Comparison of ENCODE assay signal across 20 cellular contexts in the genomic region with DNA sequence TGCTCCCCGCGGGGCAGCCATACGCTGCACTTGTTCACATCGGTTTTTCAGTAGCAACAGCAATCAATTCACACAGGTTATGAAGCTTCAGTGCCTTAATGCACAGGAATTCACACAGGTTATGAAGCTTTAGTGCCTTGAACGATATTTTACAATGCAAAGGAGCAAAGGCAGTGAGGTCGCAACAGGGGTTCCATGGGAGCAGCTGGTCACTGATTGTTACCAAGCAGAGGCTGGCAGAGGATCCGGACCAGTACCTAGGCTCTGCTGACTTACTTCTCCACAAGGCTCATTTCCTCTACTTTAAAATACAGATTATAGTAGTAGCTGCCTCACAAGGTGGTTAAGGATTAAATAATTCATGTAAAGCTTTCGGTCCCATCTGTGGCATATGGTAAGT.
"Had no signal": no experiment of that assay in that cellular context is flagged by ENCODE, and none has a peak within 500 bp of the region (broad histone marks: within the 10 kb centered on the region; RNA-seq: fewer than 3 reads in every experiment).

No MANE protein-coding gene starts in this region.

- H3K36me3 Mint-ChIP-seq: stimulated activated effector memory CD8-positive, alpha-beta T cell treated with anti-CD3 and anti-CD28 coated beads, Interleukin-12 subunit alpha, Interleukin-12 subunit beta, amount 100 ng/mL, for 72 hours had no signal

- H3K36me3 ChIP-seq: prostate gland, right lobe of liver, upper lobe of left lung, vagina had no signal

- H3K4me1 ChIP-seq: heart left ventricle, parathyroid adenoma, prostate gland, right lobe of liver, suprapubic skin, upper lobe of left lung, vagina had no signal

- ATAC-seq: heart left ventricle; right lobe of liver; stimulated activated effector memory CD8-positive, alpha-beta T cell treated with anti-CD3 and anti-CD28 coated beads, Interleukin-12 subunit alpha, Interleukin-12 subunit beta, amount 100 ng/mL, for 72 hours; stimulated activated naive CD8-positive, alpha-beta T cell treated with anti-CD3 and anti-CD28 coated beads, Interleukin-15, Interleukin-2, amounts not matched to agents 100 U/mL and 50 U/mL, for 24 hours had no signal

- H3K9me3 Mint-ChIP-seq: endodermal cell; naive B cell; nephron; stimulated activated effector memory CD8-positive, alpha-beta T cell treated with anti-CD3 and anti-CD28 coated beads, Interleukin-12 subunit alpha, Interleukin-12 subunit beta, amount 100 ng/mL, for 72 hours had no signal

- H3K27me3 ChIP-seq: heart left ventricle, right lobe of liver, suprapubic skin, tibial artery, upper lobe of left lung, vagina had no signal

- H3K9me3 ChIP-seq: heart left ventricle, prostate gland, right lobe of liver, suprapubic skin, tibial artery, upper lobe of left lung, vagina had no signal

- H3K27ac ChIP-seq: heart left ventricle, parathyroid adenoma, prostate gland, right lobe of liver, suprapubic skin, tibial artery, upper lobe of left lung, vagina had no signal

- H3K4me1 Mint-ChIP-seq: endodermal cell; naive B cell; stimulated activated effector memory CD8-positive, alpha-beta T cell treated with anti-CD3 and anti-CD28 coated beads, Interleukin-12 subunit alpha, Interleukin-12 subunit beta, amount 100 ng/mL, for 72 hours had no signal

- H3K27ac Mint-ChIP-seq: endodermal cell; naive B cell; nephron; stimulated activated effector memory CD8-positive, alpha-beta T cell treated with anti-CD3 and anti-CD28 coated beads, Interleukin-12 subunit alpha, Interleukin-12 subunit beta, amount 100 ng/mL, for 72 hours had no signal

- H2AFZ ChIP-seq: parathyroid adenoma had no signal

- H3K9ac ChIP-seq: parathyroid adenoma had no signal

- H3K4me3 Mint-ChIP-seq: endodermal cell; naive B cell; nephron; stimulated activated effector memory CD8-positive, alpha-beta T cell treated with anti-CD3 and anti-CD28 coated beads, Interleukin-12 subunit alpha, Interleukin-12 subunit beta, amount 100 ng/mL, for 72 hours had no signal

- H3K27me3 Mint-ChIP-seq: naive B cell had no signal

- H3K4me3 ChIP-seq: heart left ventricle, prostate gland, right lobe of liver, suprapubic skin, tibial artery, upper lobe of left lung, vagina had no signal

- DNase-seq: effector CD4-positive, alpha-beta T cell; endodermal cell; foreskin melanocyte; heart left ventricle; hippocampal formation; kidney glomerular epithelial cell; mesendoderm; naive B cell; right lobe of liver; stimulated activated CD4-positive, alpha-beta T cell treated with anti-CD3 and anti-CD28 coated beads, Interleukin-4, amount 100 ng/mL, for 1 hour; stimulated activated CD8-positive, alpha-beta memory T cell treated with anti-CD3 and anti-CD28 coated beads, Interleukin-4, amount 100 ng/mL, for 48 hours; stimulated activated naive CD8-positive, alpha-beta T cell treated with anti-CD3 and anti-CD28 coated beads, Interleukin-15, Interleukin-2, amounts not matched to agents 100 U/mL and 50 U/mL, for 24 hours; tibial artery; upper lobe of left lung had no signal

- H3K79me2 ChIP-seq: parathyroid adenoma had no signal
